1 cellular context compared by ENCODE assay signal in genomic region chr3:113947372-113948014, GRCh38.
TF ChIP-seq lines count a peak whose summit lies in the region.

TSS of gene ZDHHC23 (plus strand) at chr3:113948013. CDS start at chr3:113948803, 790 bp downstream.

TF ChIP-seq in GM23338, 12 proteins besides CTCF, POLR2A, EP300 and RAD21 (continued from another document):
- no peak for TF ChIP-seq REST (IDR thresholded peaks at IDR 0.05; ENCODE audit: unreplicated experiment)
- TF ChIP-seq ZNF331 (CRISPR knock-in tag; IDR thresholded peaks at IDR 0.05; ENCODE audit: low read depth) = no peak
- TF ChIP-seq EZH2 (IDR thresholded peaks at IDR 0.05; ENCODE audit: low read depth, unreplicated experiment) = no peak
- no peak for TF ChIP-seq CREB1 (CRISPR knock-in tag; IDR thresholded peaks at IDR 0.05; ENCODE audit: low read depth)
- TF ChIP-seq NANOG (IDR thresholded peaks at IDR 0.05; ENCODE audit: borderline replicate concordance) = no peak
- TF ChIP-seq ZNF114 (CRISPR knock-in tag; IDR thresholded peaks at IDR 0.05) = no peak
- no peak for TF ChIP-seq POLR2AphosphoS5 (IDR thresholded peaks at IDR 0.05; ENCODE audit: low read depth)
- TF ChIP-seq EZH2phosphoT487 (IDR thresholded peaks at IDR 0.05; ENCODE audit: unreplicated experiment) = no peak
